In the genomic region with DNA sequence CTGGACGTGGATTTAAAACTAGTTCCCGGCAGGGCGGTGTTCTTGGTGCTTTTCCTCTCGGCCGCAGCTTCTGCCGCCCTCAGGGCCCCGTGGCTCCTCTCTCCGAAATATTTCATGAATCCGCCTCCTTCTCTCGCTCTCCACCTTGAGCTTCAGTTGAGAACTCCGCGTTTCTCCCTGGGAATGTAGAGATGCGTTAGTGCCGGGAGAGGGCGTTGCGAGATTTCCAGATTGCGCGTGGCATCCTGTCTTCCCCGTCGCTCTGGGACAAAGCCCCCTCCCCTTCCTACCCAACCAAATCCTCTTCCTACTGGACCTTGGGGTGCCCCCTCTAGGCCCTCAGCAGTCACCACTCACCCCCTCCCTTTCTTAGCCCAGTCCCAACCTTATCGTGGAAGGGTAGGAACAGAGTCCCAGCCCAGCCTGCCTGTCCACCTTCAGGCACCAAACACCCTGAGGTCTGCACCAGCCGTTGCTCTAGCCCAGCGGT, we compare ENCODE assay signal across 9 cellular contexts. TPM values are rescaled to one million over a fixed set of nuclear protein-coding genes. Genes with fewer than 3 reads are reported as not detected.
DNase-seq lines count a peak whose midpoint lies in the region; ATAC-seq and TF ChIP-seq lines count a peak whose summit lies in the region.
"Had no signal": no experiment of that assay in that cellular context is flagged by ENCODE, and none has a peak within 500 bp of the region (broad histone marks: within the 10 kb centered on the region; RNA-seq: fewer than 3 reads in every experiment).

No MANE protein-coding gene starts in this region.

- H3K79me2 ChIP-seq in ACC112 (ENCODE audit: control insufficient read depth, insufficient read depth, low read length, unreplicated experiment): no peaks in the 10 kb centered on the region

- H3K36me3 Mint-ChIP-seq in Caco-2 (ENCODE audit: insufficient read depth, unreplicated experiment): no peaks in the 10 kb centered on the region

- H3K36me3 ChIP-seq in ACC112 (ENCODE audit: insufficient read depth, low read length) (no peaks in the 10 kb centered on the region), Peyer's patch (no peaks in the 10 kb centered on the region), psoas muscle (ENCODE audit: insufficient read depth in 1 of 2, low read depth in 1 of 2) (no peaks in the 10 kb centered on the region), Caco-2 (ENCODE audit: control insufficient read depth, insufficient read depth, low read length) (no peaks in the 10 kb centered on the region)

- H3K9me3 Mint-ChIP-seq in Caco-2 (ENCODE audit: unreplicated experiment): peaks cover 3% of the 10 kb centered on the region

- H3K27ac Mint-ChIP-seq in Caco-2 (ENCODE audit: unreplicated experiment): no peak overlapping the region

- TF ChIP-seq CTCF in Peyer's patch (IDR thresholded peaks at IDR 0.05) (peak in 5 of 6 experiments; percentile 15 to 29 (median 27)), foreskin fibroblast (IDR thresholded peaks at IDR 0.05; ENCODE audit: low read depth, low read length) (peak; percentile 85), psoas muscle (IDR thresholded peaks at IDR 0.05) (no peak), Caco-2 (IDR thresholded peaks at IDR 0.05; ENCODE audit: insufficient read depth in 1 of 2, low read depth in 1 of 2, low read length in 1 of 2, severe bottlenecking in 1 of 2, unreplicated experiment in 1 of 2) (no peak)

- peak; percentile 53 for DNase-seq in ELF-1 (ENCODE audit: low read depth, low spot score)
- DNase-seq in Peyer's patch: peak in 2 of 3 donors; percentile 42 to 61
- DNase-seq in foreskin fibroblast: peak; percentile 49 to 79
- peak; percentile 33 for DNase-seq in stimulated activated CD8-positive, alpha-beta memory T cell treated with anti-CD3 and anti-CD28 coated beads, Interleukin-4, amount 100 ng/mL, for 48 hours
- no peak for DNase-seq in NCI-H2081 (lab: John Stamatoyannopoulos, UW)
- no peak for DNase-seq in psoas muscle
- DNase-seq in Caco-2: no peak

- H3K4me1 Mint-ChIP-seq in Caco-2 (ENCODE audit: low read depth, unreplicated experiment): no peaks in the 10 kb centered on the region

- BruUV-seq in Caco-2 (replicated peaks; lab: Mats Ljungman, UMichigan): no TSS peak

- intact Hi-C loops in psoas muscle (cut with DNase I) (no loop called here), Caco-2 (cut with micrococcal nuclease; ENCODE audit: unreplicated experiment) (loop anchor here (2.0 kb wide), 1 partner anchor 93 kb away; no protein-coding TSS in a partner anchor)

- H3K27me3 ChIP-seq in ACC112 (ENCODE audit: insufficient read depth, low read length): no peaks in the 10 kb centered on the region
- peaks cover 0 to 4% of the 10 kb centered on the region in 2 donors for H3K27me3 ChIP-seq in Peyer's patch
- peaks cover 7 to 75% (median 8%) of the 10 kb centered on the region in 3 donors for H3K27me3 ChIP-seq in psoas muscle (ENCODE audit: insufficient read depth in 3 of 3, low read length in 2 of 3)
- H3K27me3 ChIP-seq in Caco-2 (replicated peaks; ENCODE audit: control insufficient read depth, insufficient read depth, low read length): no peaks in the 10 kb centered on the region; the same call in 1 of the 2 replicates

- H3K4me1 ChIP-seq in ACC112 (ENCODE audit: control insufficient read depth, insufficient read depth, low read length, unreplicated experiment): peaks cover 14% of the 10 kb centered on the region
- H3K4me1 ChIP-seq in Peyer's patch: peaks cover 0 to 10% (median 0%) of the 10 kb centered on the region in 4 donors
- H3K4me1 ChIP-seq in psoas muscle: no peaks in the 10 kb centered on the region
- no peaks in the 10 kb centered on the region for H3K4me1 ChIP-seq in Caco-2

- POLR2A ChIA-PET in Caco-2 (lab: Charles Lee): no interaction called here

- H3K4me3 ChIP-seq in ACC112 (ENCODE audit: low read depth, low read length) (peak overlapping the region; percentile 62; the same call in 1 of the 2 replicates), Peyer's patch (no peak overlapping the region), foreskin fibroblast (ENCODE audit: low read depth in 1 of 2, low read length in 2 of 2) (no peak overlapping the region), psoas muscle (no peak overlapping the region), Caco-2 (ENCODE audit: low read depth, low read length) (no peak overlapping the region)

- peaks cover 8% of the 10 kb centered on the region for H3K27me3 Mint-ChIP-seq in Caco-2 (ENCODE audit: insufficient read depth, unreplicated experiment)

- no peak for TF ChIP-seq POLR2A in Peyer's patch (IDR thresholded peaks at IDR 0.05)

- WGBS in psoas muscle, 3 donors: 5 to 7% (median 6%) methylated on average over 23 of the region's 23 CpGs

- H2AFZ ChIP-seq in ACC112 (ENCODE audit: low read length, unreplicated experiment): no peak overlapping the region

- ATAC-seq in psoas muscle: no peak

- H3K4me3 Mint-ChIP-seq in Caco-2 (ENCODE audit: unreplicated experiment): no peak overlapping the region

- no peak overlapping the region for H3K27ac ChIP-seq in ACC112 (ENCODE audit: low read depth, low read length)
- H3K27ac ChIP-seq in Peyer's patch: no peak overlapping the region
- H3K27ac ChIP-seq in psoas muscle: no peak overlapping the region
- H3K27ac ChIP-seq: KMS-11 had no signal

- CTCF ChIA-PET in Caco-2 (lab: Charles Lee): interaction anchor here (1.8 to 2.6 kb wide), 2 partner anchors 34 to 196 kb away, joined by 3 to 10 read pairs; no protein-coding TSS in a partner anchor

- H3K9me3 ChIP-seq in Peyer's patch (peaks cover 0 to 9% (median 3%) of the 10 kb centered on the region in 4 donors), psoas muscle (no peaks in the 10 kb centered on the region), Caco-2 (peaks cover 9% of the 10 kb centered on the region; the same call in 1 of the 2 replicates)

RNA-seq across cellular contexts. Expression of gene RAC2, which starts 15.5 kb away (rescaled TPM):
- total RNA-seq in Peyer's patch (100 to 1,000 TPM in 1 of 4 donors, 10 to 100 TPM in 3; 10.0 to 124 (median 20.6) TPM), psoas muscle (1 to 10 TPM; 2.3 to 5.0 (median 3.0) TPM), Caco-2 (2022) (0.25 TPM in 1 of 2 replicates, not detected in the other)
- 1 to 10 TPM in 2 of 3 donors, under 1 TPM in 1; 0.90 to 1.8 (median 1.5) TPM for polyA plus RNA-seq in psoas muscle

RNA-seq across cellular contexts. Expression of gene CYTH4, which starts 22.7 kb away (rescaled TPM):
- total RNA-seq in Peyer's patch (10 to 100 TPM; 13.5 to 75.9 (median 22.5) TPM), psoas muscle (1 to 10 TPM; 3.0 to 8.5 (median 3.8) TPM), Caco-2 (2022) (not detected in 2 replicates)
- under 1 TPM; 0.63 to 0.83 (median 0.76) TPM for polyA plus RNA-seq in psoas muscle

RNA-seq across cellular contexts. Expression of gene SSTR3, which starts 47.3 kb away (rescaled TPM):
- not detected for total RNA-seq in Peyer's patch
- total RNA-seq in psoas muscle: not detected
- polyA plus RNA-seq in psoas muscle: under 1 TPM in 1 of 3 donors, not detected in 2; 0.01 TPM
- not detected in 2 replicates for total RNA-seq in Caco-2 (2022)

Comparison
In these comparisons a context has a peak if more than half of its experiments do, and no peak if none do; other contexts are left out.
1. DNase-seq: peak in ELF-1 (single experiment), Peyer's patch (2 of 3), foreskin fibroblast (2 of 2) and stimulated activated CD8-positive, alpha-beta memory T cell treated with anti-CD3 and anti-CD28 coated beads, Interleukin-4, amount 100 ng/mL, for 48 hours (single experiment); none in NCI-H2081 (0 of 2), psoas muscle (0 of 2) and Caco-2 (0 of 2).
2. CTCF ChIP-seq: peak in Peyer's patch (5 of 6) and foreskin fibroblast (single experiment); none in psoas muscle (single experiment) and Caco-2 (0 of 2).